In the genomic region with DNA sequence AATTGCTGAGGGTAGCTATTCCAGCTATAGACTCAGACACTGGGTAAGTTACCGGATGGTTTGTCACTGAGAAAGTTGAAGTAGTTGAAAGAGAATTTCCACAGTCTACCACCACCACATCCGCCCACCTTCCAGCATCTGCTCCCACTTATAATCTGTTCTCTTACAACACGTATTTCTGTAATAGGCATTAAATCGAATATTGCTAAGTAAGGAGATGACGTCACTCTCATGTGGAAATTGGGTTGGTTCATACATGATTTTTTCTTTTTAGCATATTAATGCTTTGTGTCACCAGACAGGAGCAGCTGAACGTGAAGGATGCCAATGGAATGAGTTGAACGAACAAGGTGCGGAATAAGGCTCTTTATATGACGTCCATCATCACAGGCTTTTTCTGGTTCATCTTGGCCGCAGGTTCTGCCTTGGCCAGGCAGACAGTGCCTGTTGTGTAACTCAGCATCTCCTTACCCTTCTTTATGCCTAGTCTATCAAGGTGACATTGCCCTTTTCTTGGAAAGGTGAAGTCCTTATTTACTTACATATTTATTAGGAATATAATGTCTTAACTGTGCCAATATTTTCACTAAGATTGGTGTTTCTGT, we compare ENCODE assay signal across 20 cellular contexts.
"Had no signal": no experiment of that assay in that cellular context is flagged by ENCODE, and none has a peak within 500 bp of the region (broad histone marks: within the 10 kb centered on the region; RNA-seq: fewer than 3 reads in every experiment).

No MANE protein-coding gene starts in this region.

- H3K27me3 Mint-ChIP-seq: stimulated activated memory B cell treated with anti-CD40 and anti-IgM and Interleukin-4, amounts not matched to agents 10 μg/mL and 1 μg/mL and 100 μg/mL, for 72 hours had no signal

- ATAC-seq: activated CD4-positive, CD25-positive, alpha-beta regulatory T cell treated with anti-CD3 and anti-CD28 coated beads, Interleukin-2, amount 50 U/mL, for 24 hours; activated T-cell treated with anti-CD3 and anti-CD28 coated beads, Interleukin-2, amount 50 U/mL, for 72 hours; esophagus mucosa; foreskin keratinocyte; stimulated activated memory B cell treated with anti-CD40 and anti-IgM and Interleukin-4, amounts not matched to agents 10 μg/mL and 1 μg/mL and 100 μg/mL, for 72 hours had no signal

- H3K36me3 ChIP-seq: thoracic aorta had no signal

- H3K9me3 ChIP-seq: ascending aorta, breast epithelium, right atrium auricular region, thoracic aorta, upper lobe of left lung had no signal

- H3K4me3 ChIP-seq: ascending aorta, breast epithelium, coronary artery, right atrium auricular region, thoracic aorta, upper lobe of left lung had no signal

- DNase-seq: activated CD4-positive, alpha-beta T cell treated with anti-CD3 and anti-CD28 coated beads, Interleukin-2, amount 50 U/mL, for 1 hour; activated effector memory CD4-positive, alpha-beta T cell treated with anti-CD3 and anti-CD28 coated beads, Interleukin-2, amount 50 U/mL, for 16 hours; activated naive CD4-positive, alpha-beta T cell treated with anti-CD3 and anti-CD28 coated beads, Interleukin-2, amount 50 U/mL, for 16 hours; activated T-cell treated with anti-CD3 and anti-CD28 coated beads, Interleukin-2, amount 50 U/mL, for 72 hours; foreskin keratinocyte; glutamatergic neuron; hypothalamus; small intestine; stimulated activated CD4-positive, alpha-beta T cell treated with anti-CD3 and anti-CD28 coated beads, Interleukin-4, amount 100 ng/mL, for 4 hours; upper lobe of left lung had no signal

- H3K27ac Mint-ChIP-seq: activated T-cell treated with anti-CD3 and anti-CD28 coated beads, Interleukin-2, amount 50 U/mL, for 72 hours; stimulated activated memory B cell treated with anti-CD40 and anti-IgM and Interleukin-4, amounts not matched to agents 10 μg/mL and 1 μg/mL and 100 μg/mL, for 72 hours; T-helper 1 cell treated with Interleukin-12 subunit alpha and Interleukin-12 subunit beta and Interleukin-4 antibody, amounts not matched to agents 30 μg/mL and 1 μg/mL, for 36 hours had no signal

- H3K4me1 ChIP-seq: breast epithelium, upper lobe of left lung had no signal

- H3K27ac ChIP-seq: breast epithelium, coronary artery, foreskin keratinocyte, right atrium auricular region, upper lobe of left lung had no signal

- H3K9me3 Mint-ChIP-seq: activated T-cell treated with anti-CD3 and anti-CD28 coated beads, Interleukin-2, amount 50 U/mL, for 72 hours; stimulated activated memory B cell treated with anti-CD40 and anti-IgM and Interleukin-4, amounts not matched to agents 10 μg/mL and 1 μg/mL and 100 μg/mL, for 72 hours; T-helper 1 cell treated with Interleukin-12 subunit alpha and Interleukin-12 subunit beta and Interleukin-4 antibody, amounts not matched to agents 30 μg/mL and 1 μg/mL, for 36 hours had no signal

- H3K27me3 ChIP-seq: ascending aorta, breast epithelium, foreskin keratinocyte, right atrium auricular region, upper lobe of left lung had no signal

- H3K4me3 Mint-ChIP-seq: activated T-cell treated with anti-CD3 and anti-CD28 coated beads, Interleukin-2, amount 50 U/mL, for 72 hours; neural crest cell; stimulated activated memory B cell treated with anti-CD40 and anti-IgM and Interleukin-4, amounts not matched to agents 10 μg/mL and 1 μg/mL and 100 μg/mL, for 72 hours; T-helper 1 cell treated with Interleukin-12 subunit alpha and Interleukin-12 subunit beta and Interleukin-4 antibody, amounts not matched to agents 30 μg/mL and 1 μg/mL, for 36 hours had no signal
